ENCODE assay signal across 17 cellular contexts in genomic region chr11:7611411-7611810, GRCh38.
"Had no signal": no experiment of that assay in that cellular context is flagged by ENCODE, and none has a peak within 500 bp of the region (broad histone marks: within the 10 kb centered on the region; RNA-seq: fewer than 3 reads in every experiment).

No MANE protein-coding gene starts in this region.

- H3K27me3 ChIP-seq: left lung, neural progenitor cell, right lobe of liver, testis, upper lobe of right lung had no signal

- H2AFZ ChIP-seq: neural progenitor cell had no signal

- H3K9ac ChIP-seq: neural progenitor cell had no signal

- H3K4me2 ChIP-seq: neural progenitor cell, smooth muscle cell had no signal

- H3K36me3 ChIP-seq: neural progenitor cell had no signal

- H3K4me1 ChIP-seq: left lung, upper lobe of right lung had no signal

- H3K4me3 ChIP-seq: left lung, neural progenitor cell, right lobe of liver, smooth muscle cell, testis, upper lobe of right lung had no signal

- H3K4me3 Mint-ChIP-seq: activated naive CD4-positive, alpha-beta T cell treated with anti-CD3 and anti-CD28 coated beads, Interleukin-2, amount 50 U/mL, for 24 hours; effector memory CD8-positive, alpha-beta T cell; neural progenitor cell; stimulated activated effector memory CD8-positive, alpha-beta T cell treated with anti-CD3 and anti-CD28 coated beads, Interleukin-12 subunit alpha, Interleukin-12 subunit beta, amount 100 ng/mL, for 72 hours had no signal

- H3K27me3 Mint-ChIP-seq: activated naive CD4-positive, alpha-beta T cell treated with anti-CD3 and anti-CD28 coated beads, Interleukin-2, amount 50 U/mL, for 24 hours; effector memory CD8-positive, alpha-beta T cell had no signal

- H3K27ac Mint-ChIP-seq: activated naive CD4-positive, alpha-beta T cell treated with anti-CD3 and anti-CD28 coated beads, Interleukin-2, amount 50 U/mL, for 24 hours; effector memory CD8-positive, alpha-beta T cell; neural progenitor cell; stimulated activated effector memory CD8-positive, alpha-beta T cell treated with anti-CD3 and anti-CD28 coated beads, Interleukin-12 subunit alpha, Interleukin-12 subunit beta, amount 100 ng/mL, for 72 hours had no signal

- H3K4me1 Mint-ChIP-seq: activated naive CD4-positive, alpha-beta T cell treated with anti-CD3 and anti-CD28 coated beads, Interleukin-2, amount 50 U/mL, for 24 hours; stimulated activated effector memory CD8-positive, alpha-beta T cell treated with anti-CD3 and anti-CD28 coated beads, Interleukin-12 subunit alpha, Interleukin-12 subunit beta, amount 100 ng/mL, for 72 hours had no signal

- H3K36me3 Mint-ChIP-seq: neural progenitor cell; stimulated activated effector memory CD8-positive, alpha-beta T cell treated with anti-CD3 and anti-CD28 coated beads, Interleukin-12 subunit alpha, Interleukin-12 subunit beta, amount 100 ng/mL, for 72 hours had no signal

- H3K9me3 Mint-ChIP-seq: activated naive CD4-positive, alpha-beta T cell treated with anti-CD3 and anti-CD28 coated beads, Interleukin-2, amount 50 U/mL, for 24 hours; effector memory CD8-positive, alpha-beta T cell; neural progenitor cell; stimulated activated effector memory CD8-positive, alpha-beta T cell treated with anti-CD3 and anti-CD28 coated beads, Interleukin-12 subunit alpha, Interleukin-12 subunit beta, amount 100 ng/mL, for 72 hours had no signal

- ATAC-seq: effector memory CD8-positive, alpha-beta T cell; stimulated activated effector memory CD8-positive, alpha-beta T cell treated with anti-CD3 and anti-CD28 coated beads, Interleukin-12 subunit alpha, Interleukin-12 subunit beta, amount 100 ng/mL, for 72 hours; upper lobe of right lung had no signal

- H3K27ac ChIP-seq: left lung, neural progenitor cell, testis, upper lobe of right lung had no signal

- DNase-seq: activated CD4-positive, alpha-beta T cell treated with anti-CD3 and anti-CD28 coated beads, Interleukin-2, amount 50 U/mL, for 1 hour; activated CD4-positive, CD25-positive, alpha-beta regulatory T cell treated with anti-CD3 and anti-CD28 coated beads, Interleukin-2, amount 50 U/mL, for 72 hours; activated CD8-positive, alpha-beta memory T cell treated with anti-CD3 and anti-CD28 coated beads for 24 hours; activated gamma-delta T cell; effector memory CD8-positive, alpha-beta T cell; erythroblast; kidney; left lung; mammary epithelial cell; right lobe of liver; stimulated activated CD4-positive, alpha-beta T cell treated with anti-CD3 and anti-CD28 coated beads, Interleukin-4, amount 100 ng/mL, for 24 hours; testis; upper lobe of right lung had no signal

- H3K9me3 ChIP-seq: left lung, right lobe of liver, testis, upper lobe of right lung had no signal
